Comparison of ENCODE assay signal across 8 cellular contexts in the genomic region with DNA sequence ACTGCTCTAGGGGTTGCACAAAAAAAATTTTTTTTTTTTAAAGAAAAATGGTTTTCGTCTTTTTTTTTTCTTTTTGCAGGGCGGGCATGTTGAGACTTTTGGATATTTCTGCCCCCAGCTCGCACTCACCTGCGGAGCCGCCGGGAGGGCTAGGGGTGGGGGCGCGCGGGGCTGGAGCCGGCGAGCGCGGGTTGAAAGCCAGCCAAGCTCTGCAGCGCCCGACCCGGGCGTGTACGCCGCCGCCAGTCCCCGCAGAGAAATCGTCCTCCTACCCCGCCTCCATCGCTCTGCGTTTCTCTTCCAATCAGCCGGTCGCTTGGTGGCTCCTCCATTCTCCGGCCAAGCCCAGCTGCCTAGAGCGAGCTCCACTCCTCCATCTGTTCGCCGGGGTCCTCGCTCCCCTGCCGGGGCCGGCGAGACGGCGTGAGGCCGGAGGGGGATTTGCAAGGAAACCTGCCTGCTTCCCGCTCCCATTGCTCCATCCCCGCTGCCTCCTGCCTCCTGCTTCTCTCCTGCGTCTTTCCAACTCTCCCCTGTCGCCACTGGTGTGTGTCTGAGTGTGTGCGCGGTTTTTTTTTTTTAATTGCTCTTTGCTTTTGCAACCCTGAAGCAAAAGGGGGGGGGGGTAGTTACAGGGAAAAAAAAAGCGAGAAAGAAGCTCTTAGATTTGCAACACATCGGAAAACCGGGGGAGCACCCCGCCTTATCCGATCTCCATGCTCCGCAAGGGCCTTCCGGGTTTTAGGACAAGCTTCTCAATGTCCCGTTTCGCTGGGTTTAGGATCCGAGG. TPM values are rescaled to one million over a fixed set of nuclear protein-coding genes. Genes with fewer than 3 reads are reported as not detected.
DNase-seq lines count a peak whose midpoint lies in the region; ATAC-seq and TF ChIP-seq lines count a peak whose summit lies in the region.

No MANE protein-coding gene starts in this region.

- intact Hi-C loops in left colon (cut with DNase I, micrococcal nuclease), result loop anchor here in 1 of 2 donors (5.0 kb wide), 1 partner anchor 106 kb away; no protein-coding TSS in a partner anchor

- TF ChIP-seq CTCF in coronary artery (IDR thresholded peaks at IDR 0.05), result no peak

- H3K4me3 ChIP-seq in coronary artery, result peak overlapping the region; percentile 89

- peak; percentile 82 for DNase-seq in AG20443 (ENCODE audit: low spot score)
- DNase-seq in HCEC 1CT, result peak; percentile 77
- DNase-seq in NCI-H510A treated with DMSO at 0.1 percent for 48 hours (lab: John Stamatoyannopoulos, UW), result peak; percentile 78
- peak; percentile 52 to 54 for DNase-seq in activated CD4-positive, alpha-beta T cell treated with anti-CD3 and anti-CD28 coated beads for 4 hours
- peak; percentile 87 for DNase-seq in coronary artery (ENCODE audit: low spot score)
- DNase-seq in left colon, result peak; percentile 81 to 84
- peak; percentile 68 to 72 for DNase-seq in stimulated activated CD4-positive, alpha-beta T cell treated with anti-CD3 and anti-CD28 coated beads, Interleukin-2, amount 100 ng/mL, for 24 hours
- no peak for DNase-seq in cortex of kidney (lab: John Stamatoyannopoulos, UW)

- peak overlapping the region; percentile 98 for H3K27ac ChIP-seq in coronary artery

- peak; percentile 51 for ATAC-seq in left colon

RNA-seq across cellular contexts. Expression of a gene that starts 1.8 kb away (rescaled TPM):
- 10 to 100 TPM; 61.1 to 69.6 TPM for total RNA-seq in left colon

RNA-seq across cellular contexts. Expression of a gene that starts 21.6 kb away (rescaled TPM):
- total RNA-seq in left colon, result 10 to 100 TPM; 80.0 to 82.3 TPM

RNA-seq across cellular contexts. Expression of a gene that starts 34.5 kb away (rescaled TPM):
- 10 to 100 TPM; 44.8 to 51.8 TPM for total RNA-seq in left colon

RNA-seq across cellular contexts. Expression of a gene that starts 46.7 kb away (rescaled TPM):
- not detected for total RNA-seq in left colon

RNA-seq across cellular contexts. Expression of a gene that starts 50.8 kb away (rescaled TPM):
- under 1 TPM in 1 of 2 donors, not detected in 1; 0.56 TPM for total RNA-seq in left colon
